1 cellular context compared by ENCODE assay signal in genomic region chr15:40471105-40471777, GRCh38.
TF ChIP-seq lines count a peak whose summit lies in the region.

No MANE protein-coding gene starts in this region.

TF ChIP-seq in HepG2, 621 proteins besides CTCF, POLR2A, EP300 and RAD21 (continued from another document and continues in another):
- peak in 1 of 2 experiments; percentile 25; a peak in 1 of 4 replicates for TF ChIP-seq HMGXB4 (CRISPR knock-in tag; IDR thresholded peaks at IDR 0.05; ENCODE audit: borderline replicate concordance in 1 of 2, low read depth in 1 of 2)
- peak; percentile 64 for TF ChIP-seq KMT2A (CRISPR knock-in tag; IDR thresholded peaks at IDR 0.05)
- peak; percentile 46 for TF ChIP-seq HNRNPLL (IDR thresholded peaks at IDR 0.05; ENCODE audit: low read depth, low read length, poor library complexity, severe bottlenecking)
- TF ChIP-seq ZNF280B (CRISPR knock-in tag; IDR thresholded peaks at IDR 0.05; ENCODE audit: borderline replicate concordance) = 0 out of 2 replicates have a peak, but pooled peaks have one; percentile 21
- no peak for TF ChIP-seq SMAD3 (CRISPR knock-in tag; IDR thresholded peaks at IDR 0.05)
- TF ChIP-seq SP140L (CRISPR knock-in tag; IDR thresholded peaks at IDR 0.05; ENCODE audit: borderline replicate concordance) = no peak
- TF ChIP-seq ZNF44 (CRISPR knock-in tag; IDR thresholded peaks at IDR 0.05) = no peak
- TF ChIP-seq SP2 (CRISPR knock-in tag; IDR thresholded peaks at IDR 0.05) = 0 out of 2 replicates have a peak, but pooled peaks have one; percentile 9
- TF ChIP-seq LCORL (IDR thresholded peaks at IDR 0.05) = no peak
- TF ChIP-seq LCORL (CRISPR knock-in tag; IDR thresholded peaks at IDR 0.05) = 0 out of 2 replicates have a peak, but pooled peaks have one; percentile 34
- no peak for TF ChIP-seq ZNF260 (CRISPR knock-in tag; IDR thresholded peaks at IDR 0.05; ENCODE audit: borderline replicate concordance, low read depth)
- no peak for TF ChIP-seq NFIC (IDR thresholded peaks at IDR 0.05; ENCODE audit: low read length)
- TF ChIP-seq KAT8 (CRISPR knock-in tag; IDR thresholded peaks at IDR 0.05) = 0 out of 2 replicates have a peak, but pooled peaks have one; percentile 6
- no peak for TF ChIP-seq ASH2L (IDR thresholded peaks at IDR 0.05; ENCODE audit: insufficient read length, low read depth, low read length)
- TF ChIP-seq FOXP4 (CRISPR knock-in tag; IDR thresholded peaks at IDR 0.05) = no peak
- TF ChIP-seq ARID4A (CRISPR knock-in tag; IDR thresholded peaks at IDR 0.05; ENCODE audit: borderline replicate concordance) = peak; percentile 23; the same call in 1 of the 2 replicates
- TF ChIP-seq CREBL2 (CRISPR knock-in tag; IDR thresholded peaks at IDR 0.05; ENCODE audit: borderline replicate concordance) = no peak
- TF ChIP-seq PREB (CRISPR knock-in tag; IDR thresholded peaks at IDR 0.05) = 0 out of 2 replicates have a peak, but pooled peaks have one; percentile 29
- peak; percentile 49; the same call in 1 of the 2 replicates for TF ChIP-seq UBTF (CRISPR knock-in tag; IDR thresholded peaks at IDR 0.05)
- TF ChIP-seq ZKSCAN5 (CRISPR knock-in tag; IDR thresholded peaks at IDR 0.05) = no peak
- TF ChIP-seq PRMT3 (CRISPR knock-in tag; IDR thresholded peaks at IDR 0.05; ENCODE audit: borderline replicate concordance, low read depth) = no peak
- no peak for TF ChIP-seq ZSCAN5A (CRISPR knock-in tag; IDR thresholded peaks at IDR 0.05; ENCODE audit: borderline replicate concordance)
- peak; percentile 66 for TF ChIP-seq AGO2 (optimal IDR thresholded peaks at IDR 0.05; ENCODE audit: low read depth, low read length)
- peak; percentile 43; the same call in 1 of the 2 replicates for TF ChIP-seq ZNF891 (CRISPR knock-in tag; IDR thresholded peaks at IDR 0.05)
- no peak for TF ChIP-seq PAXIP1 (CRISPR knock-in tag; conservative IDR thresholded peaks at IDR 0.05)
- no peak for TF ChIP-seq ZNF333 (CRISPR knock-in tag; IDR thresholded peaks at IDR 0.05; ENCODE audit: borderline replicate concordance)
- peak; percentile 39; the same call in 1 of the 2 replicates for TF ChIP-seq MAX (IDR thresholded peaks at IDR 0.05)
- peak; percentile 64 for TF ChIP-seq ZNF687 (CRISPR knock-in tag; IDR thresholded peaks at IDR 0.05)
- peak; percentile 31 for TF ChIP-seq HNRNPK (IDR thresholded peaks at IDR 0.05; ENCODE audit: low read depth, low read length, poor library complexity, severe bottlenecking)
- peak; percentile 88 for TF ChIP-seq ZNF777 (CRISPR knock-in tag; IDR thresholded peaks at IDR 0.05)
- peak; percentile 58; the same call in 1 of the 2 replicates for TF ChIP-seq GABPB1 (CRISPR knock-in tag; IDR thresholded peaks at IDR 0.05)
